8 cellular contexts compared by ENCODE assay signal in genomic region chr19:40689339-40690049, GRCh38. TPM values are rescaled to one million over a fixed set of nuclear protein-coding genes. Genes with fewer than 3 reads are reported as not detected.
DNase-seq lines count a peak whose midpoint lies in the region; ATAC-seq and TF ChIP-seq lines count a peak whose summit lies in the region.

No MANE protein-coding gene starts in this region.

- H4K20me1 ChIP-seq in GM23248 (ENCODE audit: insufficient read depth), result no peaks in the 10 kb centered on the region
- H4K20me1 ChIP-seq in PC-9 (ENCODE audit: insufficient read depth), result no peaks in the 10 kb centered on the region

- H3K79me2 ChIP-seq in GM23248 (ENCODE audit: insufficient read depth), result peaks cover 40% of the 10 kb centered on the region
- H3K79me2 ChIP-seq in PC-9 (ENCODE audit: low read depth), result peaks cover 10% of the 10 kb centered on the region

- intact Hi-C loops in PC-9 (cut with micrococcal nuclease; ENCODE audit: unreplicated experiment), result loop anchor here (1.0 to 2.0 kb wide), 2 partner anchors 26 to 61 kb away; partner anchors contain the start of genes ACTMAP and SNRPA
- intact Hi-C loops in esophagus squamous epithelium (cut with DNase I), result no loop called here
- intact Hi-C loops in CD14-positive monocyte (cut with micrococcal nuclease), result no loop called here

- H3K9ac ChIP-seq in GM23248, result peak overlapping the region; percentile 100

- H3K4me3 Mint-ChIP-seq in progenitor cell of endocrine pancreas (ENCODE audit: low read depth), result peak overlapping the region; percentile 60
- H3K4me3 Mint-ChIP-seq in CD14-positive monocyte, result peak overlapping the region in 1 of 2 donors; percentile 69

- no peak for TF ChIP-seq POLR2A in esophagus squamous epithelium (IDR thresholded peaks at IDR 0.05)

- DNase-seq in GM23248, result peak; percentile 59
- peak in 1 of 2 experiments; percentile 34 for DNase-seq in PC-9
- DNase-seq in esophagus squamous epithelium (lab: John Stamatoyannopoulos, UW), result no peak
- no peak for DNase-seq in progenitor cell of endocrine pancreas (ENCODE audit: low spot score, unreplicated experiment)
- no peak for DNase-seq in T-helper 9 cell
- no peak for DNase-seq in CD14-positive monocyte (ENCODE audit: low spot score)

- peaks cover 12% of the 10 kb centered on the region; the same call in 1 of the 2 replicates for H3K36me3 ChIP-seq in GM23248 (ENCODE audit: low read depth)
- no peaks in the 10 kb centered on the region for H3K36me3 ChIP-seq in PC-9 (ENCODE audit: low read depth)
- peaks cover 0 to 53% (median 0%) of the 10 kb centered on the region in 3 donors for H3K36me3 ChIP-seq in esophagus squamous epithelium

- H3K4me1 Mint-ChIP-seq in progenitor cell of endocrine pancreas (ENCODE audit: low read depth) (no peaks in the 10 kb centered on the region), CD14-positive monocyte (peaks cover 7% of the 10 kb centered on the region)

- peak overlapping the region; percentile 93 for H3K4me2 ChIP-seq in GM23248 (ENCODE audit: unreplicated experiment)
- H3K4me2 ChIP-seq in PC-9, result peak overlapping the region; percentile 92

- no peaks in the 10 kb centered on the region for H3K9me3 Mint-ChIP-seq in progenitor cell of endocrine pancreas (ENCODE audit: low read depth)
- peaks cover 0 to 3% (median 0%) of the 10 kb centered on the region in 7 donors for H3K9me3 Mint-ChIP-seq in CD14-positive monocyte

- TF ChIP-seq CTCF in PC-9 (conservative IDR thresholded peaks at IDR 0.05) (no peak), esophagus squamous epithelium (IDR thresholded peaks at IDR 0.05) (no peak), progenitor cell of endocrine pancreas (IDR thresholded peaks at IDR 0.05; ENCODE audit: unreplicated experiment) (no peak), CD14-positive monocyte (IDR thresholded peaks at IDR 0.05) (no peak)

- in situ Hi-C loops in GM23248 (cut with MboI), result no loop called here

- CTCF ChIA-PET in PC-9 (lab: Charles Lee), result no interaction called here

- POLR2A ChIA-PET in PC-9 (lab: Charles Lee; ENCODE audit: unreplicated experiment), result no interaction called here

- H3K27me3 Mint-ChIP-seq in progenitor cell of endocrine pancreas (no peaks in the 10 kb centered on the region), CD14-positive monocyte (ENCODE audit: low read depth in 3 of 3) (no peaks in the 10 kb centered on the region)

- peaks cover 14% of the 10 kb centered on the region for H3K36me3 Mint-ChIP-seq in progenitor cell of endocrine pancreas (ENCODE audit: insufficient read depth)
- H3K36me3 Mint-ChIP-seq in CD14-positive monocyte, result peaks cover 27 to 44% of the 10 kb centered on the region in 2 donors

- peaks cover 17% of the 10 kb centered on the region for H3K4me1 ChIP-seq in GM23248 (ENCODE audit: insufficient read depth)
- H3K4me1 ChIP-seq in PC-9 (replicated peaks; ENCODE audit: insufficient read depth), result peaks cover 19% of the 10 kb centered on the region
- peaks cover 33 to 64% (median 37%) of the 10 kb centered on the region in 3 donors for H3K4me1 ChIP-seq in esophagus squamous epithelium

- H3K4me3 ChIP-seq in GM23248, result peak overlapping the region; percentile 88
- H3K4me3 ChIP-seq in PC-9, result peak overlapping the region; percentile 75
- H3K4me3 ChIP-seq in esophagus squamous epithelium, result peak overlapping the region; percentile 72 to 90 (median 84)

- peaks cover 5% of the 10 kb centered on the region; the same call in 1 of the 2 replicates for H3F3A ChIP-seq in GM23248 (ENCODE audit: insufficient read depth)
- H3F3A ChIP-seq in PC-9 (ENCODE audit: insufficient read depth, low read depth), result peaks cover 7% of the 10 kb centered on the region; the same call in 1 of the 2 replicates

- H3K9me3 ChIP-seq in GM23248 (ENCODE audit: low read depth), result no peaks in the 10 kb centered on the region
- H3K9me3 ChIP-seq in PC-9 (ENCODE audit: insufficient read depth, low read depth), result no peaks in the 10 kb centered on the region
- H3K9me3 ChIP-seq in esophagus squamous epithelium, result no peaks in the 10 kb centered on the region

- WGBS in GM23248 (ENCODE audit: low coverage in 1 of 2, low lambda C conversion rate in 2 of 2, missing lambda C conversion rate in 2 of 2), 2 experiments, result 1 to 2% methylated on average over 16 to 18 of the region's 18 CpGs
- 32 to 41% methylated on average over 3 to 4 of the region's 18 CpGs for WGBS in esophagus squamous epithelium, 2 donors

- H3K9me2 ChIP-seq in GM23248 (ENCODE audit: insufficient read depth), result no peaks in the 10 kb centered on the region
- H3K9me2 ChIP-seq in PC-9 (ENCODE audit: insufficient read depth), result no peaks in the 10 kb centered on the region

- BruUV-seq in PC-9 (replicated peaks; lab: Mats Ljungman, UMichigan), result no TSS peak

- H3K27ac Mint-ChIP-seq in progenitor cell of endocrine pancreas (no peak overlapping the region), CD14-positive monocyte (no peak overlapping the region)

- H3K27me3 ChIP-seq in GM23248 (replicated peaks; ENCODE audit: insufficient read depth), result no peaks in the 10 kb centered on the region
- H3K27me3 ChIP-seq in PC-9 (ENCODE audit: insufficient read depth, low read depth), result no peaks in the 10 kb centered on the region
- no peaks in the 10 kb centered on the region for H3K27me3 ChIP-seq in esophagus squamous epithelium

- H2AFZ ChIP-seq in GM23248 (no peak overlapping the region), PC-9 (peak overlapping the region; percentile 64; the same call in 1 of the 2 replicates)

- ATAC-seq in GM18873 (IDR thresholded peaks at IDR 0.05; ENCODE audit: low FRiP score, unreplicated experiment) (no peak), HG02623 (IDR thresholded peaks at IDR 0.05; ENCODE audit: unreplicated experiment) (no peak)

- peak overlapping the region; percentile 89 for H3K27ac ChIP-seq in GM23248
- no peak overlapping the region for H3K27ac ChIP-seq in PC-9
- peak overlapping the region; percentile 91 to 94 (median 94) for H3K27ac ChIP-seq in esophagus squamous epithelium

RNA-seq across cellular contexts. Expression of gene NUMBL, which starts 1.0 kb away (rescaled TPM):
- 33.4 and 49.7 TPM in 2 replicates for total RNA-seq in GM23248 (2014; rRNA removed; shearing (Covaris generic))
- polyA plus RNA-seq in GM23248 (2016; fragmentation: Nextera tagmentation; extraction: Ambion mirVana), result 30.8 and 35.1 TPM in 2 replicates
- 57.7 and 86.6 TPM in 2 replicates for total RNA-seq in PC-9 (2021)
- 10 to 100 TPM; 11.2 to 20.8 (median 15.8) TPM for total RNA-seq in esophagus squamous epithelium
- total RNA-seq in progenitor cell of endocrine pancreas, result 14.6 and 20.9 TPM in 2 replicates
- under 1 TPM; 0.12 to 0.45 TPM for polyA plus RNA-seq in CD14-positive monocyte

RNA-seq across cellular contexts. Expression of gene COQ8B, which starts 27.2 kb away (rescaled TPM):
- 28.6 and 43.4 TPM in 2 replicates for total RNA-seq in GM23248 (2014; rRNA removed; shearing (Covaris generic))
- 13.4 and 15.2 TPM in 2 replicates for polyA plus RNA-seq in GM23248 (2016; fragmentation: Nextera tagmentation; extraction: Ambion mirVana)
- 57.7 and 66.6 TPM in 2 replicates for total RNA-seq in PC-9 (2021)
- total RNA-seq in esophagus squamous epithelium, result 10 to 100 TPM; 19.3 to 64.1 (median 33.3) TPM
- total RNA-seq in progenitor cell of endocrine pancreas, result 55.8 and 58.6 TPM in 2 replicates
- 10 to 100 TPM; 16.0 to 23.4 TPM for polyA plus RNA-seq in CD14-positive monocyte

RNA-seq across cellular contexts. Expression of gene ITPKC, which starts 27.4 kb away (rescaled TPM):
- 19.9 and 24.7 TPM in 2 replicates for total RNA-seq in GM23248 (2014; rRNA removed; shearing (Covaris generic))
- polyA plus RNA-seq in GM23248 (2016; fragmentation: Nextera tagmentation; extraction: Ambion mirVana), result 8.5 and 10.4 TPM in 2 replicates
- total RNA-seq in PC-9 (2021), result 17.6 and 22.1 TPM in 2 replicates
- total RNA-seq in esophagus squamous epithelium, result 100 to 1,000 TPM in 2 of 4 donors, 10 to 100 TPM in 2; 58.5 to 127 (median 95.7) TPM
- 20.1 and 20.7 TPM in 2 replicates for total RNA-seq in progenitor cell of endocrine pancreas
- polyA plus RNA-seq in CD14-positive monocyte, result 1 to 10 TPM; 2.7 to 2.9 TPM
